Comparison of ENCODE assay signal across 10 cellular contexts in the genomic region with DNA sequence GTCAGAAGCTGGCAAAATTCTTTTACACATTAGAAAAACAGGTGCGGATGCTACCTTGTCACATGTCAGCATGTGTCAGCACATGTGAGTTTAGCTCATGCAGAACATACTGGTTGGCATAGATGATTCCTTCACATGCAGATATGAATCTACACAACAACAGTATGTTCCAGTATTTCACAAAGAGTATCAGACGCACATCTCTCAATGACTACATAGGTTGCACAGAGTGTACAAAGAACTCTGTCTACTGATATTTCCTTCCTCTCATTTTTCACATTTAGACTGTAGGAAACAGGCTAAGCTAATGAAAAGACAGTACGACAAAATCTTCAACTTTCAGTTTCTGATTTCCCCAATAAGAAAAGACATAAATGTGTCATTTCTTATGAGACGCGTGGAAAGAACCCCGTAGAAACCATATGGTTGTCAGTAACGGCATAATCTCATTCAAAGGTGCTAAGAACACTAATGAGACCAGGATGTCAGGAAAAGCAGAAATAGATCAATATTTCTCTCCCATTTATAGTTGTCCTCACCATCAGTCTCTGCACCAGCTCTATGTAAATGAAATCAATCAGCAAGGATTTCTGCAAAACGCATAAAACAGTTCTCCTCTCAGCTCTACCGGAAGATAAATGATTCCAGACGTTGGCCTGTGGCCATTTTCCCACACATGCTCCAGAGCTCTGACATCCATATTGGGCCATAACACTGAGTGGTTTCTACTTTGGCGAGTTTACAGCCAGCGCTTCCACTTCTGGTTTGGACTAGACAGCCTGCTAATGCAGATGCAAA.
A peak's percentile ranks its signal among the peaks of the same experiment; 100 is the strongest.
DNase-seq lines count a peak whose midpoint lies in the region; ATAC-seq and TF ChIP-seq lines count a peak whose summit lies in the region.
"Had no signal": no experiment of that assay in that cellular context is flagged by ENCODE, and none has a peak within 500 bp of the region (broad histone marks: within the 10 kb centered on the region; RNA-seq: fewer than 3 reads in every experiment).

No MANE protein-coding gene starts in this region.

- H3K9me2 ChIP-seq in MM.1S (replicated peaks; ENCODE audit: insufficient read depth, low read length), result no peaks in the 10 kb centered on the region

- H3K4me1 ChIP-seq in BLaER1 treated with 17β-estradiol and CSF1 and Interleukin-3, amounts not matched to agents 10 nM and 100 nM, result peaks cover 39 to 73% (median 54%) of the 10 kb centered on the region in 10 experiments
- 0 out of 2 replicates have a peak, but pooled peaks cover 10% of the 10 kb centered on the region for H3K4me1 ChIP-seq in MM.1S (ENCODE audit: low read length)

- peaks cover 78% of the 10 kb centered on the region for H3K4me1 Mint-ChIP-seq in nephron

- H3K79me2 ChIP-seq in MM.1S (ENCODE audit: low read length), result no peaks in the 10 kb centered on the region

- H3F3A ChIP-seq in MM.1S (ENCODE audit: insufficient read depth, low read length), result no peaks in the 10 kb centered on the region

- H3K36me3 Mint-ChIP-seq in nephron (ENCODE audit: low read depth), result no peaks in the 10 kb centered on the region

- ATAC-seq in HG02678 (IDR thresholded peaks at IDR 0.05; ENCODE audit: unreplicated experiment), result peak; percentile 26

- no peaks in the 10 kb centered on the region for H3K9me3 Mint-ChIP-seq in nephron

- H3K27ac Mint-ChIP-seq in nephron, result peak overlapping the region; percentile 86 to 93 (median 92)

- TF ChIP-seq CTCF in nephron (IDR thresholded peaks at IDR 0.05; ENCODE audit: unreplicated experiment in 3 of 3) (no peak), MM.1S (IDR thresholded peaks at IDR 0.05; ENCODE audit: low read length) (no peak)

- H3K9ac ChIP-seq in BLaER1 treated with 17β-estradiol and CSF1 and Interleukin-3, amounts not matched to agents 10 nM and 100 nM, result peak overlapping the region in 1 of 11 experiments; percentile 51; a peak in 1 of 22 replicates
- H3K9ac ChIP-seq in MM.1S (ENCODE audit: low read length), result no peak overlapping the region

- DNase-seq in dermis microvascular lymphatic vessel endothelial cell (ENCODE audit: low read depth in 2 of 2) (peak; percentile 87 to 95), NCI-H2196 treated with DMSO at 0.1 percent for 48 hours (lab: John Stamatoyannopoulos, UW; ENCODE audit: unreplicated experiment) (no peak), MM.1S (no peak), iPS-NIHi7 (ENCODE audit: extremely low spot score) (no peak)
- no peak for DNase-seq in stimulated activated naive CD4-positive, alpha-beta T cell (lab: John Stamatoyannopoulos, UW)
- DNase-seq: amniotic stem cell, NCI-H1930 had no signal

- H3K4me2 ChIP-seq in BLaER1 treated with 17β-estradiol and CSF1 and Interleukin-3, amounts not matched to agents 10 nM and 100 nM, result peak overlapping the region; percentile 38 to 83 (median 69); a peak in 20 of 22 replicates
- H3K4me2 ChIP-seq in MM.1S (ENCODE audit: low read depth, low read length), result no peak overlapping the region

- H3K36me3 ChIP-seq in BLaER1 treated with 17β-estradiol and CSF1 and Interleukin-3, amounts not matched to agents 10 nM and 100 nM, result no peaks in the 10 kb centered on the region; a peak in 1 of 22 replicates
- H3K36me3 ChIP-seq in MM.1S (replicated peaks; ENCODE audit: insufficient read depth, low read length), result no peaks in the 10 kb centered on the region

- H3K4me3 Mint-ChIP-seq in nephron, result peak overlapping the region; percentile 65 to 82 (median 78)

- H4K20me1 ChIP-seq in BLaER1 treated with 17β-estradiol and CSF1 and Interleukin-3, amounts not matched to agents 10 nM and 100 nM, result peaks cover 0 to 4% (median 0%) of the 10 kb centered on the region in 11 experiments; a peak in 1 of 22 replicates
- H4K20me1 ChIP-seq in MM.1S (ENCODE audit: insufficient read depth, low read length), result no peaks in the 10 kb centered on the region

- no peak overlapping the region; a peak in 2 of 22 replicates for H3K27ac ChIP-seq in BLaER1 treated with 17β-estradiol and CSF1 and Interleukin-3, amounts not matched to agents 10 nM and 100 nM
- H3K27ac ChIP-seq in MM.1S (ENCODE audit: low read length), result no peak overlapping the region

- peaks cover 3% of the 10 kb centered on the region for H3K27me3 Mint-ChIP-seq in nephron (ENCODE audit: low read depth)

- H2AFZ ChIP-seq in MM.1S (ENCODE audit: low read length), result no peak overlapping the region

- no peaks in the 10 kb centered on the region for H3K27me3 ChIP-seq in BLaER1 treated with 17β-estradiol and CSF1 and Interleukin-3, amounts not matched to agents 10 nM and 100 nM
- H3K27me3 ChIP-seq in MM.1S (replicated peaks; ENCODE audit: insufficient read depth, low read length), result no peaks in the 10 kb centered on the region

- H3K9me3 ChIP-seq in BLaER1 treated with 17β-estradiol and CSF1 and Interleukin-3, amounts not matched to agents 10 nM and 100 nM (replicated peaks in 1 of 11), result peaks cover 0 to 7% (median 0%) of the 10 kb centered on the region in 11 experiments; a peak in 3 of 22 replicates
- no peaks in the 10 kb centered on the region for H3K9me3 ChIP-seq in MM.1S (replicated peaks; ENCODE audit: insufficient read depth, low read length)

- H3K4me3 ChIP-seq in BLaER1 treated with 17β-estradiol and CSF1 and Interleukin-3, amounts not matched to agents 10 nM and 100 nM, result peak overlapping the region in 5 of 10 experiments; percentile 7 to 45 (median 40); a peak in 6 of 20 replicates
- no peak overlapping the region for H3K4me3 ChIP-seq in MM.1S (ENCODE audit: low read length)

Comparison
In these comparisons a context has a peak if more than half of its experiments do, and no peak if none do; other contexts are left out.
1. DNase-seq: peak in dermis microvascular lymphatic vessel endothelial cell (2 of 2); none in NCI-H2196 treated with DMSO at 0.1 percent for 48 hours (single experiment), stimulated activated naive CD4-positive, alpha-beta T cell (0 of 6), MM.1S (single experiment) and iPS-NIHi7 (single experiment).